10 cellular contexts compared by ENCODE assay signal in the genomic region with DNA sequence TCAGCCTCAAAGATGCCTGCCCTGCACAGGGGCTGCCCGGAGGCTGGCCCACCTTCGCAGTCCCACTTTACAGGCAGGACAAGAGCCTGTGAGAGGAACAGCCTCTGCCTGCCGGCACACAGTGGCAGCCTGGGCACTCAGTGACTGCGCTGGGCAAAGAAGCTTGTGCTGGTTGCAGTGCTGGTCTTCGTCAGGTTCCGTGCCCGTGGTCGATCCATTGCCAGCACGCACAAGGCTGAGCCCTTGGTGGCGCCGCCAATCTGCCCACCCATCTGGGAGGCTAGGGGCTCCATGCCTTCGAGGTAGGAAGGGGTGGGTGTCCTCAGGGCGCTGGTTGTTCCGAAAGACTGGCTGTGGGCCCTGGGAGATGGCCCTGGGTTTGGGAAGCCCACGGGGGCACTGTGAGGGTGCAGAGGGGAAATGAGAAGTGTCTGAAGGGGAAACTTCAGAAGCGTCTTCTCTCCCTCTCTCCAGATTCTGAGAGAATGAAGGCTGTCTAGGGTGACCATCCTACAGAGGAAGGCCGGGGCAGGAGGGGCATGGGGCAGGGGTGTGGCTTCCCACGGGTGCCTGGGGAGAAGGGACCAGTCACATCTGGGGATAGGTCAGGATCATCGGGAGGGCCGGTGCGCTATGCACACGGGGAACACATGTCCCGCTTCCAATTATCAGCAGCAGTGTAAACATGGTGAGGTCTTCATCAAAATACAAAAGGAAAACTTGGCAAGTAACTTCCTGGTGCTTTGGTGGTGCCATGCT.
"Had no signal": no experiment of that assay in that cellular context is flagged by ENCODE, and none has a peak within 500 bp of the region (broad histone marks: within the 10 kb centered on the region; RNA-seq: fewer than 3 reads in every experiment).

No MANE protein-coding gene starts in this region.

- DNase-seq: activated CD4-positive, alpha-beta T cell treated with anti-CD3 and anti-CD28 coated beads, Interleukin-2, amount 50 U/mL, for 1 hour; activated T-cell treated with anti-CD3 and anti-CD28 coated beads for 4 hours; anterior cingulate cortex; left colon; small intestine had no signal

- H3K4me1 Mint-ChIP-seq: activated T-helper 17 cell treated with anti-CD3 and anti-CD28 coated beads, Interleukin-2, amount 50 U/mL, for 72 hours had no signal

- H3K36me3 Mint-ChIP-seq: activated naive CD4-positive, alpha-beta T cell treated with anti-CD3 and anti-CD28 coated beads, Interleukin-2, amount 50 U/mL, for 72 hours had no signal

- H3K27me3 ChIP-seq: foreskin keratinocyte, tibial nerve had no signal

- H3K4me3 Mint-ChIP-seq: activated T-helper 17 cell treated with anti-CD3 and anti-CD28 coated beads, Interleukin-2, amount 50 U/mL, for 72 hours; neural crest cell had no signal

- H3K27me3 Mint-ChIP-seq: activated T-helper 17 cell treated with anti-CD3 and anti-CD28 coated beads, Interleukin-2, amount 50 U/mL, for 72 hours had no signal

- H3K9me3 Mint-ChIP-seq: activated naive CD4-positive, alpha-beta T cell treated with anti-CD3 and anti-CD28 coated beads, Interleukin-2, amount 50 U/mL, for 72 hours; activated T-helper 17 cell treated with anti-CD3 and anti-CD28 coated beads, Interleukin-2, amount 50 U/mL, for 72 hours; neural crest cell had no signal

- H3K4me3 ChIP-seq: tibial nerve had no signal

- H3K36me3 ChIP-seq: tibial nerve had no signal

- H3K9me3 ChIP-seq: tibial nerve had no signal

- H3K27ac Mint-ChIP-seq: activated naive CD4-positive, alpha-beta T cell treated with anti-CD3 and anti-CD28 coated beads, Interleukin-2, amount 50 U/mL, for 72 hours; activated T-helper 17 cell treated with anti-CD3 and anti-CD28 coated beads, Interleukin-2, amount 50 U/mL, for 72 hours had no signal

- H3K27ac ChIP-seq: foreskin keratinocyte had no signal

- ATAC-seq: activated naive CD4-positive, alpha-beta T cell treated with anti-CD3 and anti-CD28 coated beads, Interleukin-2, amount 50 U/mL, for 72 hours; activated T-helper 17 cell treated with anti-CD3 and anti-CD28 coated beads, Interleukin-2, amount 50 U/mL, for 72 hours; left colon had no signal
